In genomic region chr7:135385209-135385608, GRCh38 we compare ENCODE assay signal across 13 cellular contexts.
DNase-seq lines count a peak whose midpoint lies in the region; ATAC-seq and TF ChIP-seq lines count a peak whose summit lies in the region.
"Had no signal": no experiment of that assay in that cellular context is flagged by ENCODE, and none has a peak within 500 bp of the region (broad histone marks: within the 10 kb centered on the region; RNA-seq: fewer than 3 reads in every experiment).

No MANE protein-coding gene starts in this region.

- H3K4me1 ChIP-seq in right atrium auricular region (peaks cover 0 to 14% of the 10 kb centered on the region in 2 donors), uterus (no peaks in the 10 kb centered on the region)

- H3K36me3 ChIP-seq in right atrium auricular region = peaks cover 6% of the 10 kb centered on the region
- no peaks in the 10 kb centered on the region for H3K36me3 ChIP-seq in uterus

- peak; percentile 46 for ATAC-seq in Right ventricle myocardium superior (ENCODE audit: poor library complexity)
- ATAC-seq in HG03196 (IDR thresholded peaks at IDR 0.05; ENCODE audit: unreplicated experiment) = no peak
- ATAC-seq: T-cell had no signal

- H3K27ac ChIP-seq in right atrium auricular region (no peak overlapping the region), uterus (no peak overlapping the region)
- H3K27ac ChIP-seq: epithelial cell of prostate had no signal

- DNase-seq in Right ventricle myocardium superior (no peak), right atrium auricular region (ENCODE audit: low spot score) (no peak), astrocyte of the hippocampus (ENCODE audit: low read depth, low spot score) (peak; percentile 49), iris pigment epithelial cell (ENCODE audit: low read depth) (peak; percentile 88), uterus (peak; percentile 42 to 47), SIG-M5 (lab: John Stamatoyannopoulos, UW) (no peak)
- no peak for DNase-seq in stimulated activated CD4-positive, alpha-beta T cell treated with anti-CD3 and anti-CD28 coated beads, Interleukin-4, amount 100 ng/mL, for 1 hour
- DNase-seq: ACHN; activated CD4-positive, alpha-beta T cell treated with anti-CD3 and anti-CD28 coated beads, Interleukin-2, amount 10 ng/mL, durations not matched to agents 7 days and 5 days; MV-4-11; T-cell had no signal

- TF ChIP-seq CTCF in right atrium auricular region (IDR thresholded peaks at IDR 0.05) (no peak), uterus (IDR thresholded peaks at IDR 0.05) (no peak)

- H3K9me3 ChIP-seq in right atrium auricular region (no peaks in the 10 kb centered on the region), uterus (no peaks in the 10 kb centered on the region)

- TF ChIP-seq POLR2A in uterus (IDR thresholded peaks at IDR 0.05) = no peak

- intact Hi-C loops in Right ventricle myocardium superior (cut with DNase I) (no loop called here), uterus (cut with DNase I; ENCODE audit: low total_unique reads) (no loop called here)

- H3K4me3 ChIP-seq in right atrium auricular region (no peak overlapping the region), uterus (no peak overlapping the region)

- H3K27me3 ChIP-seq in right atrium auricular region (no peaks in the 10 kb centered on the region), uterus (no peaks in the 10 kb centered on the region)

Comparison
In these comparisons a context has a peak if more than half of its experiments do, and no peak if none do; other contexts are left out.
1. DNase-seq: peak in astrocyte of the hippocampus (single experiment), iris pigment epithelial cell (single experiment) and uterus (2 of 2); none in Right ventricle myocardium superior (single experiment), right atrium auricular region (single experiment), SIG-M5 (single experiment) and stimulated activated CD4-positive, alpha-beta T cell treated with anti-CD3 and anti-CD28 coated beads, Interleukin-4, amount 100 ng/mL, for 1 hour (single experiment).